1 cellular context compared by ENCODE assay signal in the genomic region with DNA sequence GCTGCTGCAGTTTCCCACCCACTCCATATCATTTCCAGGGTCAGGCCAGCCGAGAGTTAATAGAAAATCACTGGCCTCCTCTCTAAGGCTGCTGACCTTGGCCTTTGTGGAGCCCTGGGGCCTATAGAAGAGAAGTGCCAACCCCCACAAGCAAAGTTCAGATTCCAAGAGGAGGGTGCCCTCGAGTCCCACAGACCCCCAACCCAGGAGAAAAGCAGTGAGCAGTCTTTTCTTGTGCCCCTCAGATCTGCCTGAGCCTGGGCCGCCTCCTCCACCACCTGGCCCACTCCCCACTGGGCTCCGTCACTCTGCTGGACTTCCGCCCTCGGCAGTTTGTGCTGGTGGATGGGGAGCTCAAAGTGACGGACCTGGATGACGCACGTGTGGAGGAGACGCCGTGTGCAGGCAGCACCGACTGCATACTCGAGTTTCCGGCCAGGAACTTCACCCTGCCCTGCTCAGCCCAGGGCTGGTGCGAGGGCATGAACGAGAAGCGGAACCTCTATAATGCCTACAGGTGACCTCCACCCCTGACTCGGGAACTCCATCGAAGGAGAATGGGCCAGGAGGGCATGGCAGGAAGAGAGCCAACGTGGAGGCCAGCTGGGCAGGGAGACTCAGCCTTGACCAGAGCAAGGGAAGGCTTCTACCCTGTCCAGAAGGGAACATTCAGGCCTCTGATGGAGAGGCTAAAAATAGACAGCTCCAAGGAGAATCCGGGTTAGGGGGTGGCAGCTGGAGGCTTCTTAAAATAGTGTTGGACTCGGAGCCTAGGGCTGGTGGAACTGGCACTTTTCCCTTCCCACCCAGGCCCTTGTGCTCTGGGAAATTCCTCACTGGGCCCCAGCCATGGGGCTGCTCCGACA.
TF ChIP-seq lines count a peak whose summit lies in the region.

No MANE protein-coding gene starts in this region.

TF ChIP-seq in HepG2, 621 proteins besides CTCF, POLR2A, EP300 and RAD21 (continued from another document and continues in another):
- TF ChIP-seq, protein P1, sequence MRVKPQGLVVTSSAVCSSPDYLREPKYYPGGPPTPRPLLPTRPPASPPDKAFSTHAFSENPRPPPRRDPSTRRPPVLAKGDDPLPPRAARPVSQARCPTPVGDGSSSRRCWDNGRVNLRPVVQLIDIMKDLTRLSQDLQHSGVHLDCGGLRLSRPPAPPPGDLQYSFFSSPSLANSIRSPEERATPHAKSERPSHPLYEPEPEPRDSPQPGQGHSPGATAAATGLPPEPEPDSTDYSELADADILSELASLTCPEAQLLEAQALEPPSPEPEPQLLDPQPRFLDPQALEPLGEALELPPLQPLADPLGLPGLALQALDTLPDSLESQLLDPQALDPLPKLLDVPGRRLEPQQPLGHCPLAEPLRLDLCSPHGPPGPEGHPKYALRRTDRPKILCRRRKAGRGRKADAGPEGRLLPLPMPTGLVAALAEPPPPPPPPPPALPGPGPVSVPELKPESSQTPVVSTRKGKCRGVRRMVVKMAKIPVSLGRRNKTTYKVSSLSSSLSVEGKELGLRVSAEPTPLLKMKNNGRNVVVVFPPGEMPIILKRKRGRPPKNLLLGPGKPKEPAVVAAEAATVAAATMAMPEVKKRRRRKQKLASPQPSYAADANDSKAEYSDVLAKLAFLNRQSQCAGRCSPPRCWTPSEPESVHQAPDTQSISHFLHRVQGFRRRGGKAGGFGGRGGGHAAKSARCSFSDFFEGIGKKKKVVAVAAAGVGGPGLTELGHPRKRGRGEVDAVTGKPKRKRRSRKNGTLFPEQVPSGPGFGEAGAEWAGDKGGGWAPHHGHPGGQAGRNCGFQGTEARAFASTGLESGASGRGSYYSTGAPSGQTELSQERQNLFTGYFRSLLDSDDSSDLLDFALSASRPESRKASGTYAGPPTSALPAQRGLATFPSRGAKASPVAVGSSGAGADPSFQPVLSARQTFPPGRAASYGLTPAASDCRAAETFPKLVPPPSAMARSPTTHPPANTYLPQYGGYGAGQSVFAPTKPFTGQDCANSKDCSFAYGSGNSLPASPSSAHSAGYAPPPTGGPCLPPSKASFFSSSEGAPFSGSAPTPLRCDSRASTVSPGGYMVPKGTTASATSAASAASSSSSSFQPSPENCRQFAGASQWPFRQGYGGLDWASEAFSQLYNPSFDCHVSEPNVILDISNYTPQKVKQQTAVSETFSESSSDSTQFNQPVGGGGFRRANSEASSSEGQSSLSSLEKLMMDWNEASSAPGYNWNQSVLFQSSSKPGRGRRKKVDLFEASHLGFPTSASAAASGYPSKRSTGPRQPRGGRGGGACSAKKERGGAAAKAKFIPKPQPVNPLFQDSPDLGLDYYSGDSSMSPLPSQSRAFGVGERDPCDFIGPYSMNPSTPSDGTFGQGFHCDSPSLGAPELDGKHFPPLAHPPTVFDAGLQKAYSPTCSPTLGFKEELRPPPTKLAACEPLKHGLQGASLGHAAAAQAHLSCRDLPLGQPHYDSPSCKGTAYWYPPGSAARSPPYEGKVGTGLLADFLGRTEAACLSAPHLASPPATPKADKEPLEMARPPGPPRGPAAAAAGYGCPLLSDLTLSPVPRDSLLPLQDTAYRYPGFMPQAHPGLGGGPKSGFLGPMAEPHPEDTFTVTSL (CRISPR knock-in tag; IDR thresholded peaks at IDR 0.05; ENCODE audit: borderline replicate concordance), result no peak
- TF ChIP-seq, protein P2, sequence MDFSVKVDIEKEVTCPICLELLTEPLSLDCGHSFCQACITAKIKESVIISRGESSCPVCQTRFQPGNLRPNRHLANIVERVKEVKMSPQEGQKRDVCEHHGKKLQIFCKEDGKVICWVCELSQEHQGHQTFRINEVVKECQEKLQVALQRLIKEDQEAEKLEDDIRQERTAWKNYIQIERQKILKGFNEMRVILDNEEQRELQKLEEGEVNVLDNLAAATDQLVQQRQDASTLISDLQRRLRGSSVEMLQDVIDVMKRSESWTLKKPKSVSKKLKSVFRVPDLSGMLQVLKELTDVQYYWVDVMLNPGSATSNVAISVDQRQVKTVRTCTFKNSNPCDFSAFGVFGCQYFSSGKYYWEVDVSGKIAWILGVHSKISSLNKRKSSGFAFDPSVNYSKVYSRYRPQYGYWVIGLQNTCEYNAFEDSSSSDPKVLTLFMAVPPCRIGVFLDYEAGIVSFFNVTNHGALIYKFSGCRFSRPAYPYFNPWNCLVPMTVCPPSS (IDR thresholded peaks at IDR 0.05), result no peak
- no peak for TF ChIP-seq KLF15 (CRISPR knock-in tag; IDR thresholded peaks at IDR 0.05; ENCODE audit: borderline replicate concordance)
- peak; percentile 60; the same call in 1 of the 2 replicates for TF ChIP-seq ZNF605 (CRISPR knock-in tag; IDR thresholded peaks at IDR 0.05)
- TF ChIP-seq, protein P3, sequence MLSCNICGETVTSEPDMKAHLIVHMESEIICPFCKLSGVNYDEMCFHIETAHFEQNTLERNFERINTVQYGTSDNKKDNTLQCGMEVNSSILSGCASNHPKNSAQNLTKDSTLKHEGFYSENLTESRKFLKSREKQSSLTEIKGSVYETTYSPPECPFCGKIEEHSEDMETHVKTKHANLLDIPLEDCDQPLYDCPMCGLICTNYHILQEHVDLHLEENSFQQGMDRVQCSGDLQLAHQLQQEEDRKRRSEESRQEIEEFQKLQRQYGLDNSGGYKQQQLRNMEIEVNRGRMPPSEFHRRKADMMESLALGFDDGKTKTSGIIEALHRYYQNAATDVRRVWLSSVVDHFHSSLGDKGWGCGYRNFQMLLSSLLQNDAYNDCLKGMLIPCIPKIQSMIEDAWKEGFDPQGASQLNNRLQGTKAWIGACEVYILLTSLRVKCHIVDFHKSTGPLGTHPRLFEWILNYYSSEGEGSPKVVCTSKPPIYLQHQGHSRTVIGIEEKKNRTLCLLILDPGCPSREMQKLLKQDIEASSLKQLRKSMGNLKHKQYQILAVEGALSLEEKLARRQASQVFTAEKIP (CRISPR knock-in tag; IDR thresholded peaks at IDR 0.05; ENCODE audit: borderline replicate concordance), result no peak
- no peak for TF ChIP-seq KLF13 (CRISPR knock-in tag; IDR thresholded peaks at IDR 0.05)
- TF ChIP-seq, protein P4, sequence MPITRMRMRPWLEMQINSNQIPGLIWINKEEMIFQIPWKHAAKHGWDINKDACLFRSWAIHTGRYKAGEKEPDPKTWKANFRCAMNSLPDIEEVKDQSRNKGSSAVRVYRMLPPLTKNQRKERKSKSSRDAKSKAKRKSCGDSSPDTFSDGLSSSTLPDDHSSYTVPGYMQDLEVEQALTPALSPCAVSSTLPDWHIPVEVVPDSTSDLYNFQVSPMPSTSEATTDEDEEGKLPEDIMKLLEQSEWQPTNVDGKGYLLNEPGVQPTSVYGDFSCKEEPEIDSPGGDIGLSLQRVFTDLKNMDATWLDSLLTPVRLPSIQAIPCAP (CRISPR knock-in tag; IDR thresholded peaks at IDR 0.05; ENCODE audit: low read depth), result no peak
- no peak for TF ChIP-seq CENPX (CRISPR knock-in tag; IDR thresholded peaks at IDR 0.05)
- TF ChIP-seq NFATC3 (CRISPR knock-in tag; IDR thresholded peaks at IDR 0.05), result 0 out of 2 replicates have a peak, but pooled peaks have one; percentile 50
- TF ChIP-seq, protein P5, sequence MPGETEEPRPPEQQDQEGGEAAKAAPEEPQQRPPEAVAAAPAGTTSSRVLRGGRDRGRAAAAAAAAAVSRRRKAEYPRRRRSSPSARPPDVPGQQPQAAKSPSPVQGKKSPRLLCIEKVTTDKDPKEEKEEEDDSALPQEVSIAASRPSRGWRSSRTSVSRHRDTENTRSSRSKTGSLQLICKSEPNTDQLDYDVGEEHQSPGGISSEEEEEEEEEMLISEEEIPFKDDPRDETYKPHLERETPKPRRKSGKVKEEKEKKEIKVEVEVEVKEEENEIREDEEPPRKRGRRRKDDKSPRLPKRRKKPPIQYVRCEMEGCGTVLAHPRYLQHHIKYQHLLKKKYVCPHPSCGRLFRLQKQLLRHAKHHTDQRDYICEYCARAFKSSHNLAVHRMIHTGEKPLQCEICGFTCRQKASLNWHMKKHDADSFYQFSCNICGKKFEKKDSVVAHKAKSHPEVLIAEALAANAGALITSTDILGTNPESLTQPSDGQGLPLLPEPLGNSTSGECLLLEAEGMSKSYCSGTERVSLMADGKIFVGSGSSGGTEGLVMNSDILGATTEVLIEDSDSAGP (CRISPR knock-in tag; IDR thresholded peaks at IDR 0.05; ENCODE audit: borderline replicate concordance), result peak; percentile 58
- no peak for TF ChIP-seq ATF1 (CRISPR knock-in tag; IDR thresholded peaks at IDR 0.05)
- TF ChIP-seq MIER2 (CRISPR knock-in tag; IDR thresholded peaks at IDR 0.05), result no peak
- TF ChIP-seq ZNF547 (CRISPR knock-in tag; IDR thresholded peaks at IDR 0.05), result 0 out of 2 replicates have a peak, but pooled peaks have one; percentile 56
- no peak for TF ChIP-seq ARHGAP35 (CRISPR knock-in tag; IDR thresholded peaks at IDR 0.05; ENCODE audit: borderline replicate concordance)
- TF ChIP-seq ZBTB21 (CRISPR knock-in tag; IDR thresholded peaks at IDR 0.05), result peak; percentile 87
- 0 out of 2 replicates have a peak, but pooled peaks have one; percentile 46 for TF ChIP-seq AHR (CRISPR knock-in tag; IDR thresholded peaks at IDR 0.05)
- TF ChIP-seq RFXAP (CRISPR knock-in tag; IDR thresholded peaks at IDR 0.05; ENCODE audit: borderline replicate concordance), result no peak; the same call in 1 of the 2 replicates
- TF ChIP-seq, protein P6, sequence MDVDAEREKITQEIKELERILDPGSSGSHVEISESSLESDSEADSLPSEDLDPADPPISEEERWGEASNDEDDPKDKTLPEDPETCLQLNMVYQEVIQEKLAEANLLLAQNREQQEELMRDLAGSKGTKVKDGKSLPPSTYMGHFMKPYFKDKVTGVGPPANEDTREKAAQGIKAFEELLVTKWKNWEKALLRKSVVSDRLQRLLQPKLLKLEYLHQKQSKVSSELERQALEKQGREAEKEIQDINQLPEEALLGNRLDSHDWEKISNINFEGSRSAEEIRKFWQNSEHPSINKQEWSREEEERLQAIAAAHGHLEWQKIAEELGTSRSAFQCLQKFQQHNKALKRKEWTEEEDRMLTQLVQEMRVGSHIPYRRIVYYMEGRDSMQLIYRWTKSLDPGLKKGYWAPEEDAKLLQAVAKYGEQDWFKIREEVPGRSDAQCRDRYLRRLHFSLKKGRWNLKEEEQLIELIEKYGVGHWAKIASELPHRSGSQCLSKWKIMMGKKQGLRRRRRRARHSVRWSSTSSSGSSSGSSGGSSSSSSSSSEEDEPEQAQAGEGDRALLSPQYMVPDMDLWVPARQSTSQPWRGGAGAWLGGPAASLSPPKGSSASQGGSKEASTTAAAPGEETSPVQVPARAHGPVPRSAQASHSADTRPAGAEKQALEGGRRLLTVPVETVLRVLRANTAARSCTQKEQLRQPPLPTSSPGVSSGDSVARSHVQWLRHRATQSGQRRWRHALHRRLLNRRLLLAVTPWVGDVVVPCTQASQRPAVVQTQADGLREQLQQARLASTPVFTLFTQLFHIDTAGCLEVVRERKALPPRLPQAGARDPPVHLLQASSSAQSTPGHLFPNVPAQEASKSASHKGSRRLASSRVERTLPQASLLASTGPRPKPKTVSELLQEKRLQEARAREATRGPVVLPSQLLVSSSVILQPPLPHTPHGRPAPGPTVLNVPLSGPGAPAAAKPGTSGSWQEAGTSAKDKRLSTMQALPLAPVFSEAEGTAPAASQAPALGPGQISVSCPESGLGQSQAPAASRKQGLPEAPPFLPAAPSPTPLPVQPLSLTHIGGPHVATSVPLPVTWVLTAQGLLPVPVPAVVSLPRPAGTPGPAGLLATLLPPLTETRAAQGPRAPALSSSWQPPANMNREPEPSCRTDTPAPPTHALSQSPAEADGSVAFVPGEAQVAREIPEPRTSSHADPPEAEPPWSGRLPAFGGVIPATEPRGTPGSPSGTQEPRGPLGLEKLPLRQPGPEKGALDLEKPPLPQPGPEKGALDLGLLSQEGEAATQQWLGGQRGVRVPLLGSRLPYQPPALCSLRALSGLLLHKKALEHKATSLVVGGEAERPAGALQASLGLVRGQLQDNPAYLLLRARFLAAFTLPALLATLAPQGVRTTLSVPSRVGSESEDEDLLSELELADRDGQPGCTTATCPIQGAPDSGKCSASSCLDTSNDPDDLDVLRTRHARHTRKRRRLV (CRISPR knock-in tag; IDR thresholded peaks at IDR 0.05), result no peak
- TF ChIP-seq, protein P7, sequence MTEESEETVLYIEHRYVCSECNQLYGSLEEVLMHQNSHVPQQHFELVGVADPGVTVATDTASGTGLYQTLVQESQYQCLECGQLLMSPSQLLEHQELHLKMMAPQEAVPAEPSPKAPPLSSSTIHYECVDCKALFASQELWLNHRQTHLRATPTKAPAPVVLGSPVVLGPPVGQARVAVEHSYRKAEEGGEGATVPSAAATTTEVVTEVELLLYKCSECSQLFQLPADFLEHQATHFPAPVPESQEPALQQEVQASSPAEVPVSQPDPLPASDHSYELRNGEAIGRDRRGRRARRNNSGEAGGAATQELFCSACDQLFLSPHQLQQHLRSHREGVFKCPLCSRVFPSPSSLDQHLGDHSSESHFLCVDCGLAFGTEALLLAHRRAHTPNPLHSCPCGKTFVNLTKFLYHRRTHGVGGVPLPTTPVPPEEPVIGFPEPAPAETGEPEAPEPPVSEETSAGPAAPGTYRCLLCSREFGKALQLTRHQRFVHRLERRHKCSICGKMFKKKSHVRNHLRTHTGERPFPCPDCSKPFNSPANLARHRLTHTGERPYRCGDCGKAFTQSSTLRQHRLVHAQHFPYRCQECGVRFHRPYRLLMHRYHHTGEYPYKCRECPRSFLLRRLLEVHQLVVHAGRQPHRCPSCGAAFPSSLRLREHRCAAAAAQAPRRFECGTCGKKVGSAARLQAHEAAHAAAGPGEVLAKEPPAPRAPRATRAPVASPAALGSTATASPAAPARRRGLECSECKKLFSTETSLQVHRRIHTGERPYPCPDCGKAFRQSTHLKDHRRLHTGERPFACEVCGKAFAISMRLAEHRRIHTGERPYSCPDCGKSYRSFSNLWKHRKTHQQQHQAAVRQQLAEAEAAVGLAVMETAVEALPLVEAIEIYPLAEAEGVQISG (CRISPR knock-in tag; IDR thresholded peaks at IDR 0.05), result no peak
- TF ChIP-seq NFKBIZ (CRISPR knock-in tag; IDR thresholded peaks at IDR 0.05), result no peak
- TF ChIP-seq ZNF232 (CRISPR knock-in tag; IDR thresholded peaks at IDR 0.05; ENCODE audit: borderline replicate concordance), result no peak
- peak; percentile 56; the same call in 1 of the 2 replicates for TF ChIP-seq ZFX (CRISPR knock-in tag; IDR thresholded peaks at IDR 0.05; ENCODE audit: low read depth)
- TF ChIP-seq IRF2 (CRISPR knock-in tag; IDR thresholded peaks at IDR 0.05), result peak; percentile 19; the same call in 1 of the 2 replicates
- TF ChIP-seq ZNF773 (CRISPR knock-in tag; IDR thresholded peaks at IDR 0.05; ENCODE audit: borderline replicate concordance), result no peak
- TF ChIP-seq TSC22D2 (CRISPR knock-in tag; IDR thresholded peaks at IDR 0.05; ENCODE audit: borderline replicate concordance), result no peak
- TF ChIP-seq ZNF768 (CRISPR knock-in tag; IDR thresholded peaks at IDR 0.05), result peak; percentile 79; the same call in 1 of the 2 replicates
